ENCODE assay signal across 10 cellular contexts in genomic region chr10:102815790-102816549, GRCh38. TPM values are rescaled to one million over a fixed set of nuclear protein-coding genes. Genes with fewer than 3 reads are reported as not detected.
DNase-seq lines count a peak whose midpoint lies in the region; ATAC-seq and TF ChIP-seq lines count a peak whose summit lies in the region.
"Had no signal": no experiment of that assay in that cellular context is flagged by ENCODE, and none has a peak within 500 bp of the region (broad histone marks: within the 10 kb centered on the region; RNA-seq: fewer than 3 reads in every experiment).

No MANE protein-coding gene starts in this region.

- DNase-seq in LHCN-M2 (ENCODE audit: low read depth), result peak; percentile 87
- DNase-seq in choroid plexus epithelial cell (ENCODE audit: low read depth), result peak; percentile 97
- peak; percentile 57 to 96 for DNase-seq in lung microvascular endothelial cell (ENCODE audit: low read depth in 2 of 2)
- peak; percentile 50 for DNase-seq in thoracic aorta (ENCODE audit: low spot score)
- DNase-seq in PC-3, result no peak
- DNase-seq in ureter (ENCODE audit: low spot score), result no peak
- DNase-seq in D341Med (ENCODE audit: low spot score), result no peak
- DNase-seq: stimulated activated CD4-positive, alpha-beta T cell treated with anti-CD3 and anti-CD28 coated beads, Interleukin-4, amount 100 ng/mL, for 1 hour had no signal

- no peak overlapping the region for H3K4me2 ChIP-seq in PC-3 (ENCODE audit: low read length)

- H3K4me1 ChIP-seq in thoracic aorta (ENCODE audit: control insufficient read depth in 1 of 2, low read depth in 2 of 2) (peaks cover 30 to 49% of the 10 kb centered on the region in 2 donors), PC-3 (ENCODE audit: insufficient read depth, low read length) (no peaks in the 10 kb centered on the region)

- no peaks in the 10 kb centered on the region for H3K79me2 ChIP-seq in PC-3 (ENCODE audit: low read length)

- H3K4me3 ChIP-seq in choroid plexus epithelial cell (ENCODE audit: low read depth, low read length) (no peak overlapping the region), thoracic aorta (peak overlapping the region; percentile 44), PC-3 (ENCODE audit: low read length) (no peak overlapping the region)

- H3K9ac ChIP-seq in PC-3 (ENCODE audit: low read length), result no peak overlapping the region

- BruUV-seq in PC-3 (replicated peaks; lab: Mats Ljungman, UMichigan), result no TSS peak

- no peak overlapping the region for H2AFZ ChIP-seq in PC-3 (ENCODE audit: low read length)

- POLR2A ChIA-PET in PC-3 (lab: Charles Lee; ENCODE audit: unreplicated experiment), result no interaction called here

- H4K20me1 ChIP-seq in PC-3 (ENCODE audit: low read length), result no peaks in the 10 kb centered on the region

- intact Hi-C loops in PC-3 (cut with micrococcal nuclease), result no loop called here

- H3K9me3 ChIP-seq in thoracic aorta (no peaks in the 10 kb centered on the region), PC-3 (ENCODE audit: low read length) (no peaks in the 10 kb centered on the region)

- H3K36me3 ChIP-seq in thoracic aorta (peaks cover 27% of the 10 kb centered on the region), PC-3 (ENCODE audit: low read depth, low read length) (no peaks in the 10 kb centered on the region)

- H3K9me2 ChIP-seq in PC-3 (replicated peaks; ENCODE audit: low read length), result no peaks in the 10 kb centered on the region

- H3K27me3 ChIP-seq in thoracic aorta (replicated peaks; ENCODE audit: insufficient read depth), result no peaks in the 10 kb centered on the region
- H3K27me3 ChIP-seq in PC-3 (ENCODE audit: low read length), result no peaks in the 10 kb centered on the region

- H3F3A ChIP-seq in PC-3 (ENCODE audit: low read length, unreplicated experiment), result no peaks in the 10 kb centered on the region

- CTCF ChIA-PET in PC-3 (lab: Charles Lee), result no interaction called here

- ATAC-seq in thoracic aorta (ENCODE audit: insufficient number of reproducible peaks, low FRiP score, low read depth) (peak; percentile 76), PC-3 (no peak), GM18511 (IDR thresholded peaks at IDR 0.05; ENCODE audit: unreplicated experiment) (no peak)
- ATAC-seq: HCT116 had no signal

- H3K27ac ChIP-seq in thoracic aorta (peak overlapping the region; percentile 96 to 99), PC-3 (ENCODE audit: low read length) (no peak overlapping the region)

- TF ChIP-seq CTCF in choroid plexus epithelial cell (conservative IDR thresholded peaks at IDR 0.05; ENCODE audit: low read depth, low read length) (no peak), thoracic aorta (IDR thresholded peaks at IDR 0.05) (no peak), PC-3 (conservative IDR thresholded peaks at IDR 0.05; ENCODE audit: low read depth, low read length) (no peak)

RNA-seq across cellular contexts. Expression of gene CYP17A1, which starts 21.2 kb away (rescaled TPM):
- not detected in 2 replicates for total RNA-seq in LHCN-M2 (2014; rRNA removed)
- polyA plus RNA-seq in LHCN-M2 (2012), result not detected
- not detected in 2 replicates for total RNA-seq in lung microvascular endothelial cell
- total RNA-seq in thoracic aorta, result 1 to 10 TPM in 1 of 2 donors, under 1 TPM in 1; 0.41 to 1.3 TPM
- not detected in 2 replicates for total RNA-seq in PC-3 (2014; rRNA removed)
- total RNA-seq in ureter, result 1.1 TPM

RNA-seq across cellular contexts. Expression of gene BORCS7, which starts 38.1 kb away (rescaled TPM):
- total RNA-seq in LHCN-M2 (2014; rRNA removed) (23.4 and 31.3 TPM in 2 replicates), lung microvascular endothelial cell (21.8 and 31.2 TPM in 2 replicates), thoracic aorta (10 to 100 TPM; 35.2 to 38.7 TPM), PC-3 (2014; rRNA removed) (6.0 and 8.1 TPM in 2 replicates), ureter (22.5 TPM)
- 14.4 TPM for polyA plus RNA-seq in LHCN-M2 (2012)

RNA-seq across cellular contexts. Expression of gene AS3MT, which starts 53.3 kb away (rescaled TPM):
- total RNA-seq in LHCN-M2 (2014; rRNA removed) (7.7 and 9.3 TPM in 2 replicates), lung microvascular endothelial cell (0.60 and 0.65 TPM in 2 replicates), thoracic aorta (1 to 10 TPM; 5.6 to 6.2 TPM), PC-3 (2014; rRNA removed) (1.7 and 3.5 TPM in 2 replicates), ureter (0.29 TPM)
- 8.7 TPM for polyA plus RNA-seq in LHCN-M2 (2012)

Comparison
In these comparisons a context has a peak if more than half of its experiments do, and no peak if none do; other contexts are left out.
1. DNase-seq: peak in LHCN-M2 (single experiment), choroid plexus epithelial cell (single experiment), lung microvascular endothelial cell (2 of 2) and thoracic aorta (single experiment); none in PC-3 (single experiment), ureter (single experiment) and D341Med (single experiment).